Comparison of ENCODE assay signal across 14 cellular contexts in the genomic region with DNA sequence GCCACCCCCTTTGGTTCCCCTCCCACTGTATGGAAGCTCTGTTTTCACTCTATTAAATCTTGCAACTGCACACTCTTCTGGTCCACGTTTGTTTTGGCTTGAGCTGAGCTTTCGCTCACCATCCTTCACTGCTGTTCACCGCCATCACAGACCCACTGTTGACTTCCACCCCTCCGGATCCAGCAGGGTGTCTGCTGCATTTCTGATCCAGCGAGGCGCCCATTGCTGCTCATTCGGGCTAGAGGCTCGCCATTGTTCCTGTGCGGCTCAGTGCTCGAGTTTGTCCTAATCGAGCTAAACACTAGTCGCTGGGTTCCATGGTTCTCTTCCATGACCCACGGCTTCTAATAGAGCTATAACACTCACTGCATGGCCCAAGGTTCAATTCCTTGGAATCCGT. TPM values are rescaled to one million over a fixed set of nuclear protein-coding genes. Genes with fewer than 3 reads are reported as not detected.
A peak's percentile ranks its signal among the peaks of the same experiment; 100 is the strongest.
DNase-seq lines count a peak whose midpoint lies in the region; ATAC-seq and TF ChIP-seq lines count a peak whose summit lies in the region.
"Had no signal": no experiment of that assay in that cellular context is flagged by ENCODE, and none has a peak within 500 bp of the region (broad histone marks: within the 10 kb centered on the region; RNA-seq: fewer than 3 reads in every experiment).

No MANE protein-coding gene starts in this region.

- H3K36me3 ChIP-seq in upper lobe of left lung, result peaks cover 0 to 33% (median 6%) of the 10 kb centered on the region in 4 donors

- H3K9me3 Mint-ChIP-seq in activated T-cell treated with anti-CD3 and anti-CD28 coated beads, Interleukin-2, amount 50 U/mL, for 72 hours, result no peaks in the 10 kb centered on the region
- H3K9me3 Mint-ChIP-seq in endothelial cell (ENCODE audit: unreplicated experiment) (no peaks in the 10 kb centered on the region), nephron (no peaks in the 10 kb centered on the region)
- H3K9me3 Mint-ChIP-seq: stimulated activated naive CD8-positive, alpha-beta T cell treated with anti-CD3 and anti-CD28 coated beads, Interleukin-15, amount 100 ng/mL, for 72 hours had no signal

- H3K36me3 Mint-ChIP-seq in activated T-cell treated with anti-CD3 and anti-CD28 coated beads, Interleukin-2, amount 50 U/mL, for 72 hours (ENCODE audit: insufficient read depth in 2 of 2), result peaks cover 0 to 5% of the 10 kb centered on the region in 2 donors
- peaks cover 17% of the 10 kb centered on the region for H3K36me3 Mint-ChIP-seq in endothelial cell (ENCODE audit: low read depth, unreplicated experiment)
- peaks cover 30% of the 10 kb centered on the region for H3K36me3 Mint-ChIP-seq in nephron (ENCODE audit: low read depth)

- no peak for ATAC-seq in activated T-cell treated with anti-CD3 and anti-CD28 coated beads, Interleukin-2, amount 50 U/mL, for 72 hours (replicated peaks in 1 of 2)
- no peak for ATAC-seq in upper lobe of left lung (ENCODE audit: low FRiP score in 2 of 2)
- ATAC-seq: stimulated activated naive CD8-positive, alpha-beta T cell treated with anti-CD3 and anti-CD28 coated beads, Interleukin-15, amount 100 ng/mL, for 72 hours had no signal

- peak overlapping the region; percentile 62 to 93 (median 80) for H3K27ac ChIP-seq in upper lobe of left lung

- peaks cover 50% of the 10 kb centered on the region for H3K4me1 Mint-ChIP-seq in activated T-cell treated with anti-CD3 and anti-CD28 coated beads, Interleukin-2, amount 50 U/mL, for 72 hours (ENCODE audit: low read depth)
- H3K4me1 Mint-ChIP-seq in endothelial cell (ENCODE audit: unreplicated experiment) (peaks cover 64% of the 10 kb centered on the region), nephron (peaks cover 70% of the 10 kb centered on the region)

- H3K27ac Mint-ChIP-seq in activated T-cell treated with anti-CD3 and anti-CD28 coated beads, Interleukin-2, amount 50 U/mL, for 72 hours, result peak overlapping the region; percentile 51
- H3K27ac Mint-ChIP-seq in endothelial cell (ENCODE audit: unreplicated experiment) (peak overlapping the region; percentile 70), nephron (peak overlapping the region; percentile 80 to 99 (median 85))

- no peaks in the 10 kb centered on the region for H3K27me3 Mint-ChIP-seq in activated T-cell treated with anti-CD3 and anti-CD28 coated beads, Interleukin-2, amount 50 U/mL, for 72 hours (ENCODE audit: low read depth)
- peaks cover 10% of the 10 kb centered on the region for H3K27me3 Mint-ChIP-seq in endothelial cell (ENCODE audit: unreplicated experiment)
- peaks cover 3% of the 10 kb centered on the region for H3K27me3 Mint-ChIP-seq in nephron (ENCODE audit: low read depth)
- H3K27me3 Mint-ChIP-seq: stimulated activated naive CD8-positive, alpha-beta T cell treated with anti-CD3 and anti-CD28 coated beads, Interleukin-15, amount 100 ng/mL, for 72 hours had no signal

- H3K9me3 ChIP-seq in upper lobe of left lung, result no peaks in the 10 kb centered on the region

- TF ChIP-seq POLR2A in upper lobe of left lung (IDR thresholded peaks at IDR 0.05) (no peak), erythroblast (IDR thresholded peaks at IDR 0.05; ENCODE audit: low read length) (no peak)

- peaks cover 85 to 98% (median 89%) of the 10 kb centered on the region in 4 donors for H3K4me1 ChIP-seq in upper lobe of left lung

- TF ChIP-seq CTCF in endothelial cell (IDR thresholded peaks at IDR 0.05; ENCODE audit: unreplicated experiment) (no peak), nephron (IDR thresholded peaks at IDR 0.05; ENCODE audit: unreplicated experiment in 3 of 3) (no peak), upper lobe of left lung (IDR thresholded peaks at IDR 0.05) (no peak)

- no peak overlapping the region for H3K4me3 ChIP-seq in upper lobe of left lung

- no peak overlapping the region for H3K4me3 Mint-ChIP-seq in activated T-cell treated with anti-CD3 and anti-CD28 coated beads, Interleukin-2, amount 50 U/mL, for 72 hours
- H3K4me3 Mint-ChIP-seq in endothelial cell (ENCODE audit: unreplicated experiment) (no peak overlapping the region), nephron (no peak overlapping the region)
- H3K4me3 Mint-ChIP-seq: stimulated activated naive CD8-positive, alpha-beta T cell treated with anti-CD3 and anti-CD28 coated beads, Interleukin-15, amount 100 ng/mL, for 72 hours had no signal

- 92 to 93% methylated on average over 14 of the region's 14 CpGs for WGBS in upper lobe of left lung, 2 donors

- no peaks in the 10 kb centered on the region for H3K27me3 ChIP-seq in upper lobe of left lung

- DNase-seq in activated T-cell treated with anti-CD3 and anti-CD28 coated beads, Interleukin-2, amount 50 U/mL, for 72 hours, result no peak
- DNase-seq in activated T-cell treated with anti-CD3 and anti-CD28 coated beads, Interleukin-2, amount 50 U/mL, for 48 hours, result no peak
- no peak for DNase-seq in endothelial cell (ENCODE audit: low spot score)
- no peak for DNase-seq in upper lobe of left lung
- DNase-seq in DMS79 (lab: John Stamatoyannopoulos, UW), result no peak
- DNase-seq in KG1 (lab: John Stamatoyannopoulos, UW), result no peak
- no peak for DNase-seq in erythroblast (lab: John Stamatoyannopoulos, UW)
- DNase-seq: 8988T; activated CD4-positive, alpha-beta T cell treated with anti-CD3 and anti-CD28 coated beads for 48 hours; activated effector memory CD4-positive, alpha-beta T cell treated with Interleukin-2 at 50 U/mL for 16 hours; NCI-H2029 treated with DMSO at 0.1 percent for 48 hours; stimulated activated CD4-positive, alpha-beta T cell treated with anti-CD3 and anti-CD28 coated beads, Interleukin-2, amount 100 ng/mL, for 48 hours; stimulated activated naive CD8-positive, alpha-beta T cell treated with anti-CD3 and anti-CD28 coated beads, Interleukin-15, amount 100 ng/mL, for 72 hours had no signal

- no peak for TF ChIP-seq EP300 in upper lobe of left lung (IDR thresholded peaks at IDR 0.05)

RNA-seq across cellular contexts. Expression of a gene that starts 42.7 kb away (rescaled TPM):
- 100 to 1,000 TPM; 200 to 227 TPM for total RNA-seq in activated T-cell treated with anti-CD3 and anti-CD28 coated beads, Interleukin-2, amount 50 U/mL, for 72 hours
- 744 TPM for total RNA-seq in endothelial cell (ENCODE audit: unreplicated experiment)
- 100 to 1,000 TPM; 162 to 636 (median 512) TPM for total RNA-seq in upper lobe of left lung

RNA-seq across cellular contexts. Expression of a gene that starts 54.1 kb away (rescaled TPM):
- total RNA-seq in activated T-cell treated with anti-CD3 and anti-CD28 coated beads, Interleukin-2, amount 50 U/mL, for 72 hours, result 10 to 100 TPM in 1 of 2 donors, 1 to 10 TPM in 1; 8.3 to 15.2 TPM
- total RNA-seq in endothelial cell (ENCODE audit: unreplicated experiment) (2.9 TPM), upper lobe of left lung (10 to 100 TPM in 3 of 6 donors, 1 to 10 TPM in 3; 5.2 to 93.2 (median 11.1) TPM)
